In genomic region chr6:5998741-5999687, GRCh38 we compare ENCODE assay signal across 8 cellular contexts. TPM values are rescaled to one million over a fixed set of nuclear protein-coding genes. Genes with fewer than 3 reads are reported as not detected.
DNase-seq lines count a peak whose midpoint lies in the region; ATAC-seq and TF ChIP-seq lines count a peak whose summit lies in the region.

No MANE protein-coding gene starts in this region.

- peak; percentile 81 for DNase-seq in GM03348 (ENCODE audit: low spot score)
- DNase-seq in activated CD4-positive, alpha-beta memory T cell treated with anti-CD3 and anti-CD28 coated beads for 36 hours, result peak; percentile 25
- peak; percentile 59 for DNase-seq in left ventricle myocardium superior
- DNase-seq in sigmoid colon, result peak; percentile 69
- DNase-seq in aorta, result no peak
- DNase-seq in GM19240 (ENCODE audit: insufficient read length, low spot score), result no peak

- H3K36me3 ChIP-seq in sigmoid colon (no peaks in the 10 kb centered on the region), aorta (ENCODE audit: control insufficient read depth in 1 of 2, insufficient read depth in 2 of 2, low read length in 1 of 2) (no peaks in the 10 kb centered on the region)

- H3K4me1 ChIP-seq in sigmoid colon (peaks cover 0 to 59% (median 55%) of the 10 kb centered on the region in 4 donors), aorta (ENCODE audit: control insufficient read depth in 1 of 2, insufficient read depth in 2 of 2, low read length in 2 of 2) (no peaks in the 10 kb centered on the region)

- TF ChIP-seq EP300 in sigmoid colon (IDR thresholded peaks at IDR 0.05), result no peak

- H3K9me3 ChIP-seq in sigmoid colon (no peaks in the 10 kb centered on the region), aorta (ENCODE audit: control insufficient read depth, low read length) (peaks cover 4% of the 10 kb centered on the region)

- no peak for TF ChIP-seq POLR2A in sigmoid colon (IDR thresholded peaks at IDR 0.05)

- H3K4me1 Mint-ChIP-seq in activated CD4-positive, alpha-beta memory T cell treated with anti-CD3 and anti-CD28 coated beads for 36 hours (ENCODE audit: low read depth), result peaks cover 58% of the 10 kb centered on the region

- peak overlapping the region; percentile 11 for H3K4me3 Mint-ChIP-seq in activated CD4-positive, alpha-beta memory T cell treated with anti-CD3 and anti-CD28 coated beads for 36 hours

- ATAC-seq in left ventricle myocardium superior (peak; percentile 37), GM21381 (IDR thresholded peaks at IDR 0.05; ENCODE audit: unreplicated experiment) (no peak), aorta (ENCODE audit: low FRiP score) (no peak), HG03095 (IDR thresholded peaks at IDR 0.05; ENCODE audit: unreplicated experiment) (no peak)

- H3K4me3 ChIP-seq in sigmoid colon (peak overlapping the region in 3 of 4 donors; percentile 13 to 16 (median 16)), aorta (ENCODE audit: low read length in 2 of 2) (no peak overlapping the region)

- peaks cover 81 to 99% (median 98%) of the 10 kb centered on the region in 3 donors for H3K27me3 ChIP-seq in sigmoid colon
- peaks cover 0 to 2% of the 10 kb centered on the region in 2 donors for H3K27me3 ChIP-seq in aorta (ENCODE audit: control insufficient read depth in 1 of 2, insufficient read depth in 2 of 2, low read length in 1 of 2)

- 3 to 8% methylated on average over 59 of the region's 59 CpGs for WGBS in sigmoid colon, 2 donors
- 12 to 17% methylated on average over 58 to 59 of the region's 59 CpGs for WGBS in aorta, 2 donors

- peaks cover 14% of the 10 kb centered on the region for H3K36me3 Mint-ChIP-seq in activated CD4-positive, alpha-beta memory T cell treated with anti-CD3 and anti-CD28 coated beads for 36 hours

- peak overlapping the region; percentile 10 for H3K27ac Mint-ChIP-seq in activated CD4-positive, alpha-beta memory T cell treated with anti-CD3 and anti-CD28 coated beads for 36 hours

- intact Hi-C loops in activated CD4-positive, alpha-beta memory T cell treated with anti-CD3 and anti-CD28 coated beads for 36 hours (cut with micrococcal nuclease), result loop anchor here (5.0 kb wide), 1 partner anchor 127 kb away; no protein-coding TSS in a partner anchor
- intact Hi-C loops in left ventricle myocardium superior (cut with micrococcal nuclease) (no loop called here), sigmoid colon (cut with DNase I) (loop anchor here (5.0 kb wide), 1 partner anchor 92 kb away; no protein-coding TSS in a partner anchor), aorta (cut with DNase I) (loop anchor here in 1 of 2 donors (10.0 kb wide), 1 partner anchor 234 kb away; no protein-coding TSS in a partner anchor)

- peak in 1 of 4 experiments; percentile 13 for TF ChIP-seq CTCF in sigmoid colon (IDR thresholded peaks at IDR 0.05)

- H3K27ac ChIP-seq in sigmoid colon (peak overlapping the region; percentile 40 to 67 (median 49)), aorta (ENCODE audit: low read depth in 1 of 2, low read length in 2 of 2) (no peak overlapping the region)

- CTCF ChIA-PET in activated CD4-positive, alpha-beta memory T cell treated with anti-CD3 and anti-CD28 coated beads for 36 hours (lab: Charles Lee), result interaction anchor here (1.8 kb wide), 1 partner anchor 9 kb away, joined by 4 read pairs; no protein-coding TSS in a partner anchor

- peaks cover 5% of the 10 kb centered on the region for H3K9me3 Mint-ChIP-seq in activated CD4-positive, alpha-beta memory T cell treated with anti-CD3 and anti-CD28 coated beads for 36 hours

- H3K27me3 Mint-ChIP-seq in activated CD4-positive, alpha-beta memory T cell treated with anti-CD3 and anti-CD28 coated beads for 36 hours, result peaks cover 86% of the 10 kb centered on the region

- POLR2A ChIA-PET in activated CD4-positive, alpha-beta memory T cell treated with anti-CD3 and anti-CD28 coated beads for 36 hours (lab: Charles Lee), result no interaction called here

RNA-seq across cellular contexts. Expression of gene NRN1, which starts 7.7 kb away (rescaled TPM):
- 1 to 10 TPM in 1 of 2 experiments, under 1 TPM in 1; 1.00 to 1.3 TPM for total RNA-seq in activated CD4-positive, alpha-beta memory T cell treated with anti-CD3 and anti-CD28 coated beads for 36 hours
- total RNA-seq in left ventricle myocardium superior (13.7 TPM), sigmoid colon (10 to 100 TPM in 1 of 4 donors, 1 to 10 TPM in 3; 6.0 to 10.7 (median 7.5) TPM), aorta (10 to 100 TPM; 31.6 to 35.9 TPM)
- polyA plus RNA-seq in sigmoid colon (1 to 10 TPM; 1.4 to 5.0 (median 4.2) TPM), aorta (1 to 10 TPM; 2.3 to 3.8 TPM)

Comparison
In these comparisons a context has a peak if more than half of its experiments do, and no peak if none do; other contexts are left out.
1. DNase-seq: peak in GM03348 (single experiment), activated CD4-positive, alpha-beta memory T cell treated with anti-CD3 and anti-CD28 coated beads for 36 hours (single experiment), left ventricle myocardium superior (single experiment) and sigmoid colon (single experiment); none in aorta (0 of 2) and GM19240 (single experiment).
2. H3K27ac ChIP-seq: peak in sigmoid colon (4 of 4); none in aorta (0 of 2).
3. H3K4me3 ChIP-seq: peak in sigmoid colon (3 of 4); none in aorta (0 of 2).